Comparison of ENCODE assay signal across 28 cellular contexts in genomic region chr3:9208713-9209112, GRCh38.
"Had no signal": no experiment of that assay in that cellular context is flagged by ENCODE, and none has a peak within 500 bp of the region (broad histone marks: within the 10 kb centered on the region; RNA-seq: fewer than 3 reads in every experiment).

No MANE protein-coding gene starts in this region.

- H3K27ac Mint-ChIP-seq: immature natural killer cell; natural killer cell treated with Interleukin-12 subunit alpha and Interleukin-12 subunit beta and Interleukin-15 and Interleukin-18, amount 100 ng/mL, for 72 hours; stimulated activated effector memory CD8-positive, alpha-beta T cell treated with anti-CD3 and anti-CD28 coated beads, Interleukin-12 subunit alpha, Interleukin-12 subunit beta, amount 100 ng/mL, for 72 hours; stimulated activated naive CD8-positive, alpha-beta T cell treated with anti-CD3 and anti-CD28 coated beads, Interleukin-15, Interleukin-2, amounts not matched to agents 100 ng/mL and 50 ng/mL, for 24 hours had no signal

- DNase-seq: hypothalamus; immature natural killer cell; kidney; left colon; left lung; lower lobe of right lung; mammary epithelial cell; mesendoderm; midbrain; mucosa of descending colon; naive thymus-derived CD4-positive, alpha-beta T cell; ovary; retina; right cardiac atrium; sigmoid colon; small intestine; spleen; stimulated activated CD4-positive, alpha-beta T cell treated with anti-CD3 and anti-CD28 coated beads, Interleukin-4, amount 100 ng/mL, for 24 hours; stimulated activated naive CD4-positive, alpha-beta T cell; tibial artery; trophoblast cell; upper lobe of right lung had no signal

- H3K9me3 ChIP-seq: left lung, lower lobe of right lung, mucosa of descending colon, ovary, prostate gland, sigmoid colon, spleen, suprapubic skin, thoracic aorta, tibial artery, upper lobe of right lung had no signal

- H3K36me3 ChIP-seq: left lung, lower lobe of right lung, ovary, prostate gland, sigmoid colon, spleen, suprapubic skin, thoracic aorta, tibial artery, upper lobe of right lung had no signal

- ATAC-seq: left colon; left lung; lower lobe of right lung; mucosa of descending colon; naive thymus-derived CD4-positive, alpha-beta T cell; right cardiac atrium; stimulated activated effector memory CD8-positive, alpha-beta T cell treated with anti-CD3 and anti-CD28 coated beads, Interleukin-12 subunit alpha, Interleukin-12 subunit beta, amount 100 ng/mL, for 72 hours; upper lobe of right lung had no signal

- H3K4me1 Mint-ChIP-seq: immature natural killer cell; stimulated activated effector memory CD8-positive, alpha-beta T cell treated with anti-CD3 and anti-CD28 coated beads, Interleukin-12 subunit alpha, Interleukin-12 subunit beta, amount 100 ng/mL, for 72 hours had no signal

- H3K36me3 Mint-ChIP-seq: immature natural killer cell; natural killer cell treated with Interleukin-12 subunit alpha and Interleukin-12 subunit beta and Interleukin-15 and Interleukin-18, amount 100 ng/mL, for 72 hours; stimulated activated effector memory CD8-positive, alpha-beta T cell treated with anti-CD3 and anti-CD28 coated beads, Interleukin-12 subunit alpha, Interleukin-12 subunit beta, amount 100 ng/mL, for 72 hours had no signal

- H3K27me3 ChIP-seq: left lung, ovary, sigmoid colon, spleen, suprapubic skin, tibial artery, upper lobe of right lung had no signal

- H3K4me3 Mint-ChIP-seq: immature natural killer cell; naive thymus-derived CD4-positive, alpha-beta T cell; natural killer cell treated with Interleukin-12 subunit alpha and Interleukin-12 subunit beta and Interleukin-15 and Interleukin-18, amount 100 ng/mL, for 72 hours; stimulated activated effector memory CD8-positive, alpha-beta T cell treated with anti-CD3 and anti-CD28 coated beads, Interleukin-12 subunit alpha, Interleukin-12 subunit beta, amount 100 ng/mL, for 72 hours; stimulated activated naive CD8-positive, alpha-beta T cell treated with anti-CD3 and anti-CD28 coated beads, Interleukin-15, Interleukin-2, amounts not matched to agents 100 ng/mL and 50 ng/mL, for 24 hours had no signal

- H3K4me3 ChIP-seq: left lung, lower lobe of right lung, mucosa of descending colon, ovary, prostate gland, sigmoid colon, spleen, suprapubic skin, thoracic aorta, tibial artery, upper lobe of right lung had no signal

- H3K9me3 Mint-ChIP-seq: immature natural killer cell; naive thymus-derived CD4-positive, alpha-beta T cell; natural killer cell treated with Interleukin-12 subunit alpha and Interleukin-12 subunit beta and Interleukin-15 and Interleukin-18, amount 100 ng/mL, for 72 hours; stimulated activated effector memory CD8-positive, alpha-beta T cell treated with anti-CD3 and anti-CD28 coated beads, Interleukin-12 subunit alpha, Interleukin-12 subunit beta, amount 100 ng/mL, for 72 hours; stimulated activated naive CD8-positive, alpha-beta T cell treated with anti-CD3 and anti-CD28 coated beads, Interleukin-15, Interleukin-2, amounts not matched to agents 100 ng/mL and 50 ng/mL, for 24 hours had no signal

- H3K27ac ChIP-seq: left lung, lower lobe of right lung, ovary, prostate gland, sigmoid colon, spleen, suprapubic skin, thoracic aorta, tibial artery, upper lobe of right lung had no signal

- H3K27me3 Mint-ChIP-seq: stimulated activated naive CD8-positive, alpha-beta T cell treated with anti-CD3 and anti-CD28 coated beads, Interleukin-15, Interleukin-2, amounts not matched to agents 100 ng/mL and 50 ng/mL, for 24 hours had no signal

- H3K4me1 ChIP-seq: left lung, lower lobe of right lung, prostate gland, sigmoid colon, spleen, tibial artery, upper lobe of right lung had no signal
